22 cellular contexts compared by ENCODE assay signal in genomic region chr20:14497004-14497403, GRCh38.
DNase-seq lines count a peak whose midpoint lies in the region; ATAC-seq and TF ChIP-seq lines count a peak whose summit lies in the region.
"Had no signal": no experiment of that assay in that cellular context is flagged by ENCODE, and none has a peak within 500 bp of the region (broad histone marks: within the 10 kb centered on the region; RNA-seq: fewer than 3 reads in every experiment).

No MANE protein-coding gene starts in this region.

- peak; percentile 6 for DNase-seq in EH (ENCODE audit: low read depth)
- peak; percentile 23 for DNase-seq in NCI-H69 (lab: John Stamatoyannopoulos, UW)
- DNase-seq in choroid plexus epithelial cell (ENCODE audit: low read depth): peak; percentile 50
- DNase-seq in progenitor cell of endocrine pancreas (ENCODE audit: low spot score, unreplicated experiment): no peak
- no peak for DNase-seq in pons (ENCODE audit: low spot score)
- no peak for DNase-seq in activated CD4-positive, alpha-beta T cell treated with anti-CD3 and anti-CD28 coated beads for 36 hours
- no peak for DNase-seq in sigmoid colon
- DNase-seq: CD4-positive, CD25-positive, alpha-beta regulatory T cell; DMS79 treated with DMSO at 0.1 percent for 48 hours; MM.1S; NCI-H1048; NCI-H1436; NCI-H187 treated with DMSO at 0.1 percent for 48 hours; NCI-H2107; OCI-M1; Right ventricle myocardium superior; SW 1271 had no signal

- H3K4me3 Mint-ChIP-seq in progenitor cell of endocrine pancreas (ENCODE audit: low read depth): no peak overlapping the region
- H3K4me3 Mint-ChIP-seq in activated CD4-positive, alpha-beta T cell treated with anti-CD3 and anti-CD28 coated beads for 36 hours: no peak overlapping the region
- H3K4me3 Mint-ChIP-seq: CD4-positive, CD25-positive, alpha-beta regulatory T cell; GM23338 had no signal

- CTCF ChIA-PET in activated CD4-positive, alpha-beta T cell treated with anti-CD3 and anti-CD28 coated beads for 36 hours (lab: Charles Lee): interaction anchor here (1.0 kb wide), 1 partner anchor 588 kb away, joined by 3 read pairs; no protein-coding TSS in a partner anchor

- 66 to 69% methylated on average over 2 of the region's 2 CpGs for WGBS in sigmoid colon, 2 donors

- peaks cover 15% of the 10 kb centered on the region for H3K4me1 Mint-ChIP-seq in progenitor cell of endocrine pancreas (ENCODE audit: low read depth)
- no peaks in the 10 kb centered on the region for H3K4me1 Mint-ChIP-seq in activated CD4-positive, alpha-beta T cell treated with anti-CD3 and anti-CD28 coated beads for 36 hours
- H3K4me1 Mint-ChIP-seq: CD4-positive, CD25-positive, alpha-beta regulatory T cell had no signal

- intact Hi-C loops in activated CD4-positive, alpha-beta T cell treated with anti-CD3 and anti-CD28 coated beads for 36 hours (cut with DNase I, micrococcal nuclease): no loop called here
- intact Hi-C loops in sigmoid colon (cut with DNase I): no loop called here

- H3K36me3 ChIP-seq in sigmoid colon: no peaks in the 10 kb centered on the region
- H3K36me3 ChIP-seq: HAP-1 had no signal

- ATAC-seq in activated CD4-positive, alpha-beta T cell treated with anti-CD3 and anti-CD28 coated beads for 36 hours: no peak
- ATAC-seq: GM12878, GM23338, HepG2, K562 had no signal

- H3K36me3 Mint-ChIP-seq in progenitor cell of endocrine pancreas (ENCODE audit: insufficient read depth): no peaks in the 10 kb centered on the region
- no peaks in the 10 kb centered on the region for H3K36me3 Mint-ChIP-seq in activated CD4-positive, alpha-beta T cell treated with anti-CD3 and anti-CD28 coated beads for 36 hours (ENCODE audit: low read depth)
- H3K36me3 Mint-ChIP-seq: CD4-positive, CD25-positive, alpha-beta regulatory T cell had no signal

- H3K27ac Mint-ChIP-seq in progenitor cell of endocrine pancreas: peak overlapping the region; percentile 76
- no peak overlapping the region for H3K27ac Mint-ChIP-seq in activated CD4-positive, alpha-beta T cell treated with anti-CD3 and anti-CD28 coated beads for 36 hours
- H3K27ac Mint-ChIP-seq: CD4-positive, CD25-positive, alpha-beta regulatory T cell; GM23338 had no signal

- TF ChIP-seq CTCF in choroid plexus epithelial cell (conservative IDR thresholded peaks at IDR 0.05; ENCODE audit: low read depth, low read length) (no peak), progenitor cell of endocrine pancreas (IDR thresholded peaks at IDR 0.05; ENCODE audit: unreplicated experiment) (no peak), sigmoid colon (IDR thresholded peaks at IDR 0.05) (no peak)

- H3K4me3 ChIP-seq in choroid plexus epithelial cell (ENCODE audit: low read depth, low read length) (no peak overlapping the region), sigmoid colon (no peak overlapping the region)
- H3K4me3 ChIP-seq: GM12878, GM23338, HAP-1, K562 had no signal

- H3K4me1 ChIP-seq in sigmoid colon: peaks cover 0 to 9% (median 0%) of the 10 kb centered on the region in 4 donors
- H3K4me1 ChIP-seq: HAP-1 had no signal

- no peak for TF ChIP-seq POLR2A in sigmoid colon (IDR thresholded peaks at IDR 0.05)

- no peaks in the 10 kb centered on the region for H3K9me3 Mint-ChIP-seq in progenitor cell of endocrine pancreas (ENCODE audit: low read depth)
- H3K9me3 Mint-ChIP-seq in activated CD4-positive, alpha-beta T cell treated with anti-CD3 and anti-CD28 coated beads for 36 hours (ENCODE audit: low read depth): peaks cover 7% of the 10 kb centered on the region
- H3K9me3 Mint-ChIP-seq: GM23338 had no signal

- POLR2A ChIA-PET in activated CD4-positive, alpha-beta T cell treated with anti-CD3 and anti-CD28 coated beads for 36 hours (lab: Charles Lee): no interaction called here

- H3K9me3 ChIP-seq in sigmoid colon: no peaks in the 10 kb centered on the region
- H3K9me3 ChIP-seq: HAP-1 had no signal

- no peak overlapping the region for H3K27ac ChIP-seq in sigmoid colon

- H3K27me3 Mint-ChIP-seq in progenitor cell of endocrine pancreas: peaks cover 6% of the 10 kb centered on the region
- no peaks in the 10 kb centered on the region for H3K27me3 Mint-ChIP-seq in activated CD4-positive, alpha-beta T cell treated with anti-CD3 and anti-CD28 coated beads for 36 hours
- H3K27me3 Mint-ChIP-seq: CD4-positive, CD25-positive, alpha-beta regulatory T cell had no signal

- H3K27me3 ChIP-seq in sigmoid colon: no peaks in the 10 kb centered on the region

- TF ChIP-seq EP300 in sigmoid colon (IDR thresholded peaks at IDR 0.05): no peak

Comparison
In these comparisons a context has a peak if more than half of its experiments do, and no peak if none do; other contexts are left out.
1. DNase-seq: peak in EH (single experiment), NCI-H69 (single experiment) and choroid plexus epithelial cell (single experiment); none in progenitor cell of endocrine pancreas (single experiment), pons (single experiment), activated CD4-positive, alpha-beta T cell treated with anti-CD3 and anti-CD28 coated beads for 36 hours (single experiment) and sigmoid colon (single experiment).